Comparison of ENCODE assay signal across 8 cellular contexts in genomic region chr5:68406767-68407232, GRCh38.
DNase-seq lines count a peak whose midpoint lies in the region; ATAC-seq and TF ChIP-seq lines count a peak whose summit lies in the region.

No MANE protein-coding gene starts in this region.

- H3K9me3 ChIP-seq in OCI-LY7 (ENCODE audit: low read length) (no peaks in the 10 kb centered on the region), right lobe of liver (no peaks in the 10 kb centered on the region), MM.1S (replicated peaks; ENCODE audit: insufficient read depth, low read length) (no peaks in the 10 kb centered on the region)

- no TSS peak for BruUV-seq in OCI-LY7 (replicated peaks; lab: Mats Ljungman, UMichigan)

- 25% methylated on average over 4 of the region's 8 CpGs for WGBS in right lobe of liver (ENCODE audit: insufficient coverage, low coverage, low lambda C conversion rate, missing lambda C conversion rate)

- POLR2A ChIA-PET in OCI-LY7 (lab: Charles Lee): no interaction called here

- no peak overlapping the region for H3K9ac ChIP-seq in MM.1S (ENCODE audit: low read length)

- TF ChIP-seq POLR2A in right lobe of liver (IDR thresholded peaks at IDR 0.05): no peak

- no peak overlapping the region for H3K27ac ChIP-seq in OCI-LY7 (ENCODE audit: low read depth, low read length, poor library complexity, severe bottlenecking)
- no peak overlapping the region for H3K27ac ChIP-seq in right lobe of liver
- no peak overlapping the region for H3K27ac ChIP-seq in MM.1S (ENCODE audit: low read length)
- H3K27ac ChIP-seq in brain microvascular endothelial cell: no peak overlapping the region

- H3K4me2 ChIP-seq in OCI-LY7 (ENCODE audit: low read length) (0 out of 2 replicates have a peak overlapping the region, but pooled peaks have one; percentile 13), MM.1S (ENCODE audit: low read depth, low read length) (no peak overlapping the region)

- H2AFZ ChIP-seq in OCI-LY7 (ENCODE audit: low read length) (peak overlapping the region; percentile 69), MM.1S (ENCODE audit: low read length) (no peak overlapping the region)

- DNase-seq in NK-92 treated with Interleukin-12 subunit alpha and Interleukin-12 subunit beta, amount 100 ng/mL, for 24 hours (lab: John Stamatoyannopoulos, UW): peak; percentile 25
- DNase-seq in NK-92 (lab: John Stamatoyannopoulos, UW; ENCODE audit: unreplicated experiment) (no peak), OCI-LY7 (ENCODE audit: low spot score) (peak; percentile 5), right lobe of liver (peak; percentile 40 to 73 (median 70)), MM.1S (no peak), brain microvascular endothelial cell (no peak), nucleus accumbens (lab: John Stamatoyannopoulos, UW) (no peak)

- H3K4me3 ChIP-seq in OCI-LY7 (ENCODE audit: low read depth, low read length, poor library complexity, severe bottlenecking): no peak overlapping the region
- no peak overlapping the region for H3K4me3 ChIP-seq in right lobe of liver
- H3K4me3 ChIP-seq in MM.1S (ENCODE audit: low read length): no peak overlapping the region
- no peak overlapping the region for H3K4me3 ChIP-seq in brain microvascular endothelial cell (ENCODE audit: low read depth, low read length)

- H4K20me1 ChIP-seq in OCI-LY7 (ENCODE audit: insufficient read depth, low read length) (no peaks in the 10 kb centered on the region), MM.1S (ENCODE audit: insufficient read depth, low read length) (no peaks in the 10 kb centered on the region)

- TF ChIP-seq CTCF in OCI-LY7 (conservative IDR thresholded peaks at IDR 0.05; ENCODE audit: low read length) (no peak), right lobe of liver (IDR thresholded peaks at IDR 0.05) (no peak), MM.1S (IDR thresholded peaks at IDR 0.05; ENCODE audit: low read length) (no peak), brain microvascular endothelial cell (IDR thresholded peaks at IDR 0.05; ENCODE audit: low read depth, low read length, missing control alignments) (no peak)

- CTCF ChIA-PET in OCI-LY7 (lab: Charles Lee; ENCODE audit: unreplicated experiment): no interaction called here

- intact Hi-C loops in OCI-LY7 (cut with micrococcal nuclease; ENCODE audit: unreplicated experiment) (no loop called here), right lobe of liver (cut with DNase I) (no loop called here)

- peak; percentile 79 for ATAC-seq in HG02763 (IDR thresholded peaks at IDR 0.05; ENCODE audit: unreplicated experiment)
- peak; percentile 75 to 98 (median 94) for ATAC-seq in right lobe of liver

- no peaks in the 10 kb centered on the region for H3F3A ChIP-seq in MM.1S (ENCODE audit: insufficient read depth, low read length)

- H3K4me1 ChIP-seq in OCI-LY7 (ENCODE audit: insufficient read depth, low read length, poor library complexity, severe bottlenecking) (peaks cover 5% of the 10 kb centered on the region), right lobe of liver (peaks cover 0 to 8% (median 0%) of the 10 kb centered on the region in 4 donors), MM.1S (ENCODE audit: low read length) (no peaks in the 10 kb centered on the region)

- H3K27me3 ChIP-seq in right lobe of liver (no peaks in the 10 kb centered on the region), MM.1S (replicated peaks; ENCODE audit: insufficient read depth, low read length) (no peaks in the 10 kb centered on the region), brain microvascular endothelial cell (replicated peaks) (no peaks in the 10 kb centered on the region)

- in situ Hi-C loops in brain microvascular endothelial cell (cut with HindIII; ENCODE audit: low pct_ligation_motif_present, low sequenced_read_pairs): no loop called here

- H3K9me2 ChIP-seq in OCI-LY7 (ENCODE audit: insufficient read depth, low read length) (no peaks in the 10 kb centered on the region), MM.1S (replicated peaks; ENCODE audit: insufficient read depth, low read length) (no peaks in the 10 kb centered on the region)

- no peaks in the 10 kb centered on the region for H3K36me3 ChIP-seq in OCI-LY7 (ENCODE audit: insufficient read depth, low read length)
- no peaks in the 10 kb centered on the region for H3K36me3 ChIP-seq in right lobe of liver
- no peaks in the 10 kb centered on the region for H3K36me3 ChIP-seq in MM.1S (replicated peaks; ENCODE audit: insufficient read depth, low read length)
- no peaks in the 10 kb centered on the region for H3K36me3 ChIP-seq in brain microvascular endothelial cell (replicated peaks)

- H3K79me2 ChIP-seq in OCI-LY7 (ENCODE audit: insufficient read depth, low read depth, low read length) (no peaks in the 10 kb centered on the region), MM.1S (ENCODE audit: low read length) (no peaks in the 10 kb centered on the region)

Comparison
In these comparisons a context has a peak if more than half of its experiments do, and no peak if none do; other contexts are left out.
1. DNase-seq: peak in NK-92 treated with Interleukin-12 subunit alpha and Interleukin-12 subunit beta, amount 100 ng/mL, for 24 hours (single experiment), OCI-LY7 (single experiment) and right lobe of liver (3 of 3); none in NK-92 (single experiment), MM.1S (single experiment), brain microvascular endothelial cell (single experiment) and nucleus accumbens (0 of 56).